8 cellular contexts compared by ENCODE assay signal in the genomic region with DNA sequence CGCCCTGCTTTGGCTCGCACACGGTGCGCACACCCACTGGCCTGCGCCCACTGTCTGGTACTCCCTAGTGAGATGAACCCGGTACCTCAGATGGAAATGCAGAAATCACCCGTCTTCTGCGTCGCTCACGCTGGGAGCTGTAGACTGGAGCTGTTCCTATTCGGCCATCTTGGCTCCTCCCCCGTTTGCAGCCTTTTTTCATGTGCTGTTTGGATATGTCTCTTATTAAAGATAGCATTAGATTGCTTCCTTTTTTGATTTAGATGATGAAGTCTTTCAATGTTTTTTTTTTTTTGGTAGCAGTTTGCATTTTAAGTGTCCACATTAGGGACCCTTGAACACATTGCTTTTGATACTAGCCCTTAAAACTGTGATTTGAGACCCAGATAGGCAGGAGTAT. TPM values are rescaled to one million over a fixed set of nuclear protein-coding genes. Genes with fewer than 3 reads are reported as not detected.
"Had no signal": no experiment of that assay in that cellular context is flagged by ENCODE, and none has a peak within 500 bp of the region (broad histone marks: within the 10 kb centered on the region; RNA-seq: fewer than 3 reads in every experiment).

No MANE protein-coding gene starts in this region.

RNA-seq across cellular contexts. Expression of a gene that starts 42.0 kb away (rescaled TPM):
- total RNA-seq: activated CD8-positive, alpha-beta T cell treated with anti-CD3 and anti-CD28 coated beads for 36 hours; activated T-cell treated with anti-CD3 and anti-CD28 coated beads, Interleukin-2, amount 50 U/mL, for 72 hours; activated T-helper 2 cell treated with anti-CD3 and anti-CD28 coated beads, Interferon-gamma antibody, Interleukin-2, Interleukin-4, amounts not matched to agents 10 μg/mL and 5 μg/mL and 100 μg/mL, durations not matched to agents 14 hours and 24 hours and 36 hours; aorta; body of pancreas; bronchial epithelial cell; Right ventricle myocardium superior; SJCRH30 had no signal
